17 cellular contexts compared by ENCODE assay signal in genomic region chr9:95070549-95071021, GRCh38.
DNase-seq lines count a peak whose midpoint lies in the region; ATAC-seq, FAIRE-seq and TF ChIP-seq lines count a peak whose summit lies in the region.
"Had no signal": no experiment of that assay in that cellular context is flagged by ENCODE, and none has a peak within 500 bp of the region (broad histone marks: within the 10 kb centered on the region; RNA-seq: fewer than 3 reads in every experiment).

No MANE protein-coding gene starts in this region.

- BruUV-seq in PC-3 (replicated peaks; lab: Mats Ljungman, UMichigan) = no TSS peak

- POLR2A ChIA-PET in A549 (lab: Yijun Ruan, JAX) = interaction anchor here (1.0 kb wide), 1 partner anchor 10 kb away, joined by 3 read pairs; no protein-coding TSS in a partner anchor
- POLR2A ChIA-PET in WTC11 (lab: Charles Lee) = no interaction called here
- POLR2A ChIA-PET in PC-3 (lab: Charles Lee; ENCODE audit: unreplicated experiment) = no interaction called here

- H3K36me3 Mint-ChIP-seq in WTC11 = no peaks in the 10 kb centered on the region
- H3K36me3 Mint-ChIP-seq in progenitor cell of endocrine pancreas (ENCODE audit: insufficient read depth) = peaks cover 8% of the 10 kb centered on the region

- no peaks in the 10 kb centered on the region for H4K20me1 ChIP-seq in PC-3 (ENCODE audit: low read length)

- H3K27ac Mint-ChIP-seq in WTC11 (no peak overlapping the region; the same call in none of the 2 replicates), progenitor cell of endocrine pancreas (peak overlapping the region; percentile 75)
- H3K27ac Mint-ChIP-seq: neural progenitor cell had no signal

- peaks cover 23% of the 10 kb centered on the region for H3K4me1 Mint-ChIP-seq in WTC11
- peaks cover 10% of the 10 kb centered on the region for H3K4me1 Mint-ChIP-seq in progenitor cell of endocrine pancreas (ENCODE audit: low read depth)
- H3K4me1 Mint-ChIP-seq: neural progenitor cell had no signal

- peaks cover 55% of the 10 kb centered on the region for H3K79me2 ChIP-seq in PC-3 (ENCODE audit: low read length)

- TF ChIP-seq EP300 in A549 (IDR thresholded peaks at IDR 0.05) = no peak

- H2AFZ ChIP-seq in PC-3 (ENCODE audit: low read length) = no peak overlapping the region
- H2AFZ ChIP-seq: neural progenitor cell had no signal

- TF ChIP-seq RAD21 in A549 (conservative IDR thresholded peaks at IDR 0.05 in 1 of 2, IDR thresholded peaks at IDR 0.05 in 1 of 2) = no peak

- H3K9me3 Mint-ChIP-seq in WTC11 = no peaks in the 10 kb centered on the region
- H3K9me3 Mint-ChIP-seq in progenitor cell of endocrine pancreas (ENCODE audit: low read depth) = no peaks in the 10 kb centered on the region
- H3K9me3 Mint-ChIP-seq: neural progenitor cell had no signal

- H3K4me3 Mint-ChIP-seq in WTC11 = no peak overlapping the region
- no peak overlapping the region for H3K4me3 Mint-ChIP-seq in progenitor cell of endocrine pancreas (ENCODE audit: low read depth)
- H3K4me3 Mint-ChIP-seq: neural progenitor cell had no signal

- no peaks in the 10 kb centered on the region for H3K27me3 Mint-ChIP-seq in WTC11 (ENCODE audit: low read depth)
- no peaks in the 10 kb centered on the region for H3K27me3 Mint-ChIP-seq in progenitor cell of endocrine pancreas

- CTCF ChIA-PET in A549 (lab: Yijun Ruan, JAX) (interaction anchor here (0.6 to 1.6 kb wide), 7 partner anchors 10 to 389 kb away, joined by 3 to 5 read pairs (median 4); no protein-coding TSS in a partner anchor), WTC11 (lab: Charles Lee) (interaction anchor here (0.8 to 1.7 kb wide), 6 partner anchors 15 to 98 kb away, joined by 3 to 5 read pairs (median 4); no protein-coding TSS in a partner anchor), PC-3 (lab: Charles Lee) (no interaction called here)

- TF ChIP-seq CTCF in A549 (IDR thresholded peaks at IDR 0.05) (no peak), WTC11 (IDR thresholded peaks at IDR 0.05) (no peak), left ventricle myocardium inferior (IDR thresholded peaks at IDR 0.05; ENCODE audit: borderline replicate concordance) (no peak), progenitor cell of endocrine pancreas (IDR thresholded peaks at IDR 0.05; ENCODE audit: unreplicated experiment) (no peak), PC-3 (conservative IDR thresholded peaks at IDR 0.05; ENCODE audit: low read depth, low read length) (no peak)

- FAIRE-seq in A549 (lab: Jason Lieb, UNC) (no peak), GM12892 (lab: Jason Lieb, UNC) (no peak)
- FAIRE-seq: astrocyte had no signal

- intact Hi-C loops in left ventricle myocardium inferior (cut with micrococcal nuclease) (no loop called here), PC-3 (cut with micrococcal nuclease) (loop anchor here (5.0 kb wide), 1 partner anchor 288 kb away; no protein-coding TSS in a partner anchor)

- H3K27me3 ChIP-seq in left ventricle myocardium inferior (ENCODE audit: low read depth) (no peaks in the 10 kb centered on the region), PC-3 (ENCODE audit: low read length) (no peaks in the 10 kb centered on the region)
- H3K27me3 ChIP-seq: neural progenitor cell had no signal

- ATAC-seq in A549 = peak; percentile 50 to 65
- ATAC-seq in WTC11 = peak; percentile 53
- ATAC-seq in PC-3 = no peak

- no peak overlapping the region for H3K9ac ChIP-seq in PC-3 (ENCODE audit: low read length)
- H3K9ac ChIP-seq: neural progenitor cell had no signal

- H3K9me3 ChIP-seq in A549 (no peaks in the 10 kb centered on the region), left ventricle myocardium inferior (replicated peaks) (no peaks in the 10 kb centered on the region), PC-3 (ENCODE audit: low read length) (no peaks in the 10 kb centered on the region)

- H3K9me2 ChIP-seq in PC-3 (replicated peaks; ENCODE audit: low read length) = no peaks in the 10 kb centered on the region

- TF ChIP-seq POLR2A in A549 (IDR thresholded peaks at IDR 0.05; ENCODE audit: low read length) (no peak), GM12892 (IDR thresholded peaks at IDR 0.05; ENCODE audit: low read depth, low read length) (no peak)

- WGBS in A549 (ENCODE audit: missing lambda C conversion rate) = 35% methylated on average over 8 of the region's 8 CpGs

- H3K27ac ChIP-seq in A549 = peak overlapping the region in 1 of 2 experiments; percentile 70; a peak in 3 of 6 replicates
- peak overlapping the region; percentile 90 for H3K27ac ChIP-seq in left ventricle myocardium inferior (replicated peaks)
- no peak overlapping the region for H3K27ac ChIP-seq in PC-3 (ENCODE audit: low read length)
- H3K27ac ChIP-seq: neural progenitor cell had no signal

- H3K4me1 ChIP-seq in A549 = peaks cover 100% of the 10 kb centered on the region
- peaks cover 100% of the 10 kb centered on the region for H3K4me1 ChIP-seq in left ventricle myocardium inferior
- H3K4me1 ChIP-seq in PC-3 (ENCODE audit: insufficient read depth, low read length) = no peaks in the 10 kb centered on the region
- H3K4me1 ChIP-seq: neural progenitor cell had no signal

- H3K4me3 ChIP-seq in A549 (no peak overlapping the region), left ventricle myocardium inferior (peak overlapping the region; percentile 8), PC-3 (ENCODE audit: low read length) (no peak overlapping the region)
- H3K4me3 ChIP-seq: neural progenitor cell had no signal

- no peaks in the 10 kb centered on the region for H3F3A ChIP-seq in PC-3 (ENCODE audit: low read length, unreplicated experiment)

- peak overlapping the region; percentile 93 for H3K4me2 ChIP-seq in A549
- H3K4me2 ChIP-seq in PC-3 (ENCODE audit: low read length) = no peak overlapping the region
- H3K4me2 ChIP-seq: neural progenitor cell had no signal

- DNase-seq in A549 (ENCODE audit: low read depth in 1 of 2, low spot score in 1 of 2) = peak in 1 of 2 experiments; percentile 57
- DNase-seq in WTC11 (ENCODE audit: low spot score) = no peak
- no peak for DNase-seq in left ventricle myocardium inferior
- no peak for DNase-seq in progenitor cell of endocrine pancreas (ENCODE audit: low spot score, unreplicated experiment)
- DNase-seq in KG1 (lab: John Stamatoyannopoulos, UW) = no peak
- DNase-seq in stimulated activated CD4-positive, alpha-beta T cell treated with anti-CD3 and anti-CD28 coated beads, Interleukin-4, amount 100 ng/mL, for 4 hours = no peak
- DNase-seq in GM12892 (ENCODE audit: insufficient read length) = no peak
- DNase-seq in PC-3 = no peak
- DNase-seq: ACHN; activated CD4-positive, alpha-beta T cell treated with anti-CD3 and anti-CD28 coated beads, Interleukin-2, amount 50 U/mL, for 48 hours; effector memory CD4-positive, alpha-beta T cell; left cardiac atrium; NCI-H1436 treated with DMSO at 0.1 percent for 48 hours; NCI-H524; RPMI8226 had no signal

- H3K36me3 ChIP-seq in left ventricle myocardium inferior = peaks cover 38% of the 10 kb centered on the region
- peaks cover 8% of the 10 kb centered on the region; the same call in 1 of the 2 replicates for H3K36me3 ChIP-seq in PC-3 (ENCODE audit: low read depth, low read length)
- H3K36me3 ChIP-seq: neural progenitor cell had no signal

TF ChIP-seq in A549, 52 proteins besides CTCF, POLR2A, EP300 and RAD21:
- TF ChIP-seq BHLHE40 (IDR thresholded peaks at IDR 0.05; ENCODE audit: low read depth, low read length) = no peak
- no peak for TF ChIP-seq CBX2 (IDR thresholded peaks at IDR 0.05; ENCODE audit: borderline replicate concordance, low read depth)
- 0 out of 2 replicates have a peak, but pooled peaks have one; percentile 70 for TF ChIP-seq POLR2AphosphoS2 (conservative IDR thresholded peaks at IDR 0.05; ENCODE audit: low read length)
- TF ChIP-seq CEBPB (IDR thresholded peaks at IDR 0.05) = peak in 1 of 2 experiments; percentile 67; a peak in 2 of 4 replicates

TF ChIP-seq in WTC11, 78 proteins besides CTCF, POLR2A, EP300 and RAD21 (continues in another document):
- TF ChIP-seq ARID4B (CRISPR knock-in tag; IDR thresholded peaks at IDR 0.05; ENCODE audit: borderline replicate concordance) = no peak
- no peak for TF ChIP-seq KAT7 (CRISPR knock-in tag; IDR thresholded peaks at IDR 0.05; ENCODE audit: borderline replicate concordance)
